In genomic region chr11:45856044-45856468, GRCh38 we compare ENCODE assay signal across 14 cellular contexts. TPM values are rescaled to one million over a fixed set of nuclear protein-coding genes. Genes with fewer than 3 reads are reported as not detected.
A peak's percentile ranks its signal among the peaks of the same experiment; 100 is the strongest.
DNase-seq lines count a peak whose midpoint lies in the region; ATAC-seq and TF ChIP-seq lines count a peak whose summit lies in the region.
"Had no signal": no experiment of that assay in that cellular context is flagged by ENCODE, and none has a peak within 500 bp of the region (broad histone marks: within the 10 kb centered on the region; RNA-seq: fewer than 3 reads in every experiment).

No MANE protein-coding gene starts in this region.

- H4K20me1 ChIP-seq in PC-3 (ENCODE audit: low read length) (0 out of 2 replicates have a peak, but pooled peaks cover 6% of the 10 kb centered on the region), OCI-LY7 (ENCODE audit: insufficient read depth, low read length) (peaks cover 22% of the 10 kb centered on the region)

- no peaks in the 10 kb centered on the region for H3F3A ChIP-seq in PC-3 (ENCODE audit: low read length, unreplicated experiment)

- CTCF ChIA-PET in A673 (lab: Charles Lee) (no interaction called here), PC-3 (lab: Charles Lee) (no interaction called here), OCI-LY7 (lab: Charles Lee; ENCODE audit: unreplicated experiment) (no interaction called here)

- WGBS in adipose tissue, 3 donors = 46 to 77% (median 72%) methylated on average over 6 of the region's 6 CpGs

- intact Hi-C loops in A673 (cut with micrococcal nuclease; ENCODE audit: unreplicated experiment) (loop anchor here (1.0 kb wide), 1 partner anchor 46 kb away; no protein-coding TSS in a partner anchor), sciatic nerve (cut with DNase I) (no loop called here), PC-3 (cut with micrococcal nuclease) (no loop called here), OCI-LY7 (cut with micrococcal nuclease; ENCODE audit: unreplicated experiment) (no loop called here)

- POLR2A ChIA-PET in A673 (lab: Charles Lee; ENCODE audit: low non-redundant PET) = interaction anchor here (1.7 kb wide), 1 partner anchor 10 kb away, joined by 12 read pairs; no protein-coding TSS in a partner anchor
- POLR2A ChIA-PET in PC-3 (lab: Charles Lee; ENCODE audit: unreplicated experiment) = no interaction called here
- POLR2A ChIA-PET in OCI-LY7 (lab: Charles Lee) = no interaction called here

- BruUV-seq in A673 (replicated peaks; lab: Mats Ljungman, UMichigan) (no TSS peak), PC-3 (replicated peaks; lab: Mats Ljungman, UMichigan) (no TSS peak), OCI-LY7 (replicated peaks; lab: Mats Ljungman, UMichigan) (no TSS peak)

- H3K9me3 ChIP-seq in A673 (ENCODE audit: low read depth, low read length, poor library complexity, severe bottlenecking) (no peaks in the 10 kb centered on the region), PC-3 (ENCODE audit: low read length) (no peaks in the 10 kb centered on the region), OCI-LY7 (ENCODE audit: low read length) (no peaks in the 10 kb centered on the region)
- H3K9me3 ChIP-seq: MG63 had no signal

- H3K4me3 ChIP-seq in A673 (ENCODE audit: low read depth, low read length, poor library complexity, severe bottlenecking) (no peak overlapping the region), fibroblast of the aortic adventitia (ENCODE audit: low read depth, low read length) (no peak overlapping the region), PC-3 (ENCODE audit: low read length) (no peak overlapping the region), OCI-LY7 (ENCODE audit: low read depth, low read length, poor library complexity, severe bottlenecking) (no peak overlapping the region)
- H3K4me3 ChIP-seq: MG63 had no signal

- H3K4me1 ChIP-seq in A673 (ENCODE audit: insufficient read depth, low read length, poor library complexity, severe bottlenecking) = peaks cover 54% of the 10 kb centered on the region
- H3K4me1 ChIP-seq in PC-3 (ENCODE audit: insufficient read depth, low read length) = no peaks in the 10 kb centered on the region
- peaks cover 27% of the 10 kb centered on the region for H3K4me1 ChIP-seq in OCI-LY7 (ENCODE audit: insufficient read depth, low read length, poor library complexity, severe bottlenecking)

- H2AFZ ChIP-seq in PC-3 (ENCODE audit: low read length) (no peak overlapping the region), OCI-LY7 (ENCODE audit: low read length) (no peak overlapping the region)

- no peak overlapping the region for H3K9ac ChIP-seq in PC-3 (ENCODE audit: low read length)

- peaks cover 21% of the 10 kb centered on the region for H3K79me2 ChIP-seq in PC-3 (ENCODE audit: low read length)
- peaks cover 41% of the 10 kb centered on the region; the same call in 1 of the 2 replicates for H3K79me2 ChIP-seq in OCI-LY7 (ENCODE audit: insufficient read depth, low read depth, low read length)

- peaks cover 32% of the 10 kb centered on the region for H3K36me3 ChIP-seq in A673 (ENCODE audit: insufficient read depth, low read length, poor library complexity, severe bottlenecking)
- H3K36me3 ChIP-seq in PC-3 (ENCODE audit: low read depth, low read length) = 0 out of 2 replicates have a peak, but pooled peaks cover 4% of the 10 kb centered on the region
- H3K36me3 ChIP-seq in OCI-LY7 (ENCODE audit: insufficient read depth, low read length) = peaks cover 49% of the 10 kb centered on the region

- H3K27ac ChIP-seq in A673 (ENCODE audit: low read depth, low read length, poor library complexity, severe bottlenecking) = peak overlapping the region; percentile 8
- H3K27ac ChIP-seq in adipose tissue (ENCODE audit: low read depth, low read length) = peak overlapping the region; percentile 52
- H3K27ac ChIP-seq in PC-3 (ENCODE audit: low read length) = no peak overlapping the region
- no peak overlapping the region for H3K27ac ChIP-seq in OCI-LY7 (ENCODE audit: low read depth, low read length, poor library complexity, severe bottlenecking)

- DNase-seq in A673 (ENCODE audit: low spot score) = no peak
- DNase-seq in fibroblast of the aortic adventitia (ENCODE audit: low read depth) = peak; percentile 87
- DNase-seq in sciatic nerve (ENCODE audit: low spot score) = no peak
- no peak for DNase-seq in PC-3
- DNase-seq in OCI-LY7 (ENCODE audit: low spot score) = no peak
- no peak for DNase-seq in activated naive CD4-positive, alpha-beta T cell (lab: John Stamatoyannopoulos, UW)
- DNase-seq: activated B cell treated with CpG ODN at 0.5 μM for 24 hours; activated CD8-positive, alpha-beta memory T cell treated with anti-CD3 and anti-CD28 coated beads, Interleukin-2, amount 50 U/mL, for 48 hours; MG63; naive thymus-derived CD4-positive, alpha-beta T cell; small intestine had no signal

- H3K4me2 ChIP-seq in PC-3 (ENCODE audit: low read length) (no peak overlapping the region), OCI-LY7 (ENCODE audit: low read length) (no peak overlapping the region)

- TF ChIP-seq CTCF in A673 (conservative IDR thresholded peaks at IDR 0.05; ENCODE audit: low read depth, low read length) (no peak), fibroblast of the aortic adventitia (IDR thresholded peaks at IDR 0.05; ENCODE audit: insufficient read depth, low read length) (no peak), PC-3 (conservative IDR thresholded peaks at IDR 0.05; ENCODE audit: low read depth, low read length) (no peak), OCI-LY7 (conservative IDR thresholded peaks at IDR 0.05; ENCODE audit: low read length) (no peak)

- ATAC-seq in sciatic nerve = peak; percentile 29
- ATAC-seq in HG03439 (IDR thresholded peaks at IDR 0.05; ENCODE audit: unreplicated experiment) = no peak
- ATAC-seq in PC-3 = no peak
- ATAC-seq: naive thymus-derived CD4-positive, alpha-beta T cell had no signal

- H3K27me3 ChIP-seq in A673 (replicated peaks; ENCODE audit: insufficient read depth, low read depth, low read length, poor library complexity) = no peaks in the 10 kb centered on the region
- no peaks in the 10 kb centered on the region for H3K27me3 ChIP-seq in PC-3 (ENCODE audit: low read length)
- H3K27me3 ChIP-seq: MG63 had no signal

- no peaks in the 10 kb centered on the region for H3K9me2 ChIP-seq in PC-3 (replicated peaks; ENCODE audit: low read length)
- no peaks in the 10 kb centered on the region for H3K9me2 ChIP-seq in OCI-LY7 (ENCODE audit: insufficient read depth, low read length)

RNA-seq across cellular contexts. Expression of gene CRY2, which starts 8.8 kb away (rescaled TPM):
- total RNA-seq in A673 (2021) (46.4 and 47.0 TPM in 2 replicates), fibroblast of the aortic adventitia (ENCODE audit: low replicate concordance) (12.6 and 19.6 TPM in 2 replicates), sciatic nerve (74.2 TPM), PC-3 (2014; rRNA removed) (9.5 and 12.4 TPM in 2 replicates), OCI-LY7 (2022) (24.6 and 27.2 TPM in 2 replicates)
- polyA plus RNA-seq in adipose tissue = 10 to 100 TPM; 14.8 to 60.8 (median 16.2) TPM
- total RNA-seq in OCI-LY7 (2014; rRNA removed; shearing (Covaris generic)) = 19.2 and 24.5 TPM in 2 replicates

RNA-seq across cellular contexts. Expression of gene MAPK8IP1, which starts 29.4 kb away (rescaled TPM):
- total RNA-seq in A673 (2021) = 46.0 and 46.2 TPM in 2 replicates
- polyA plus RNA-seq in adipose tissue = 10 to 100 TPM in 1 of 3 donors, 1 to 10 TPM in 2; 3.4 to 36.6 (median 3.6) TPM
- total RNA-seq in fibroblast of the aortic adventitia (ENCODE audit: low replicate concordance) = 8.0 and 8.1 TPM in 2 replicates
- total RNA-seq in sciatic nerve = 285 TPM
- total RNA-seq in PC-3 (2014; rRNA removed) = 7.1 and 10.5 TPM in 2 replicates
- 2.2 and 2.9 TPM in 2 replicates for total RNA-seq in OCI-LY7 (2014; rRNA removed; shearing (Covaris generic))
- total RNA-seq in OCI-LY7 (2022) = 1.5 and 2.2 TPM in 2 replicates
- polyA plus RNA-seq: naive thymus-derived CD4-positive, alpha-beta T cell had no signal

RNA-seq across cellular contexts. Expression of gene FREY1, which starts 51.0 kb away (rescaled TPM):
- total RNA-seq in A673 (2021) (3.3 and 3.8 TPM in 2 replicates), fibroblast of the aortic adventitia (ENCODE audit: low replicate concordance) (1.6 TPM in 1 of 2 replicates, not detected in the other), sciatic nerve (not detected), PC-3 (2014; rRNA removed) (0.15 and 2.1 TPM in 2 replicates), OCI-LY7 (2022) (3.7 and 4.3 TPM in 2 replicates)
- under 1 TPM in 1 of 3 donors, not detected in 2; 0.10 TPM for polyA plus RNA-seq in adipose tissue
- 2.4 and 3.3 TPM in 2 replicates for total RNA-seq in OCI-LY7 (2014; rRNA removed; shearing (Covaris generic))
- total RNA-seq: kidney epithelial cell had no signal
- polyA plus RNA-seq: naive thymus-derived CD4-positive, alpha-beta T cell had no signal

RNA-seq across cellular contexts. Expression of gene SLC35C1, which starts 51.1 kb away (rescaled TPM):
- total RNA-seq in A673 (2021) = 25.7 and 32.5 TPM in 2 replicates
- 10 to 100 TPM; 10.4 to 52.0 (median 15.4) TPM for polyA plus RNA-seq in adipose tissue
- total RNA-seq in fibroblast of the aortic adventitia (ENCODE audit: low replicate concordance) = 2.7 and 6.2 TPM in 2 replicates
- 12.0 TPM for total RNA-seq in sciatic nerve
- total RNA-seq in PC-3 (2014; rRNA removed) = 9.5 and 13.5 TPM in 2 replicates
- total RNA-seq in OCI-LY7 (2014; rRNA removed; shearing (Covaris generic)) = 2.1 and 3.3 TPM in 2 replicates
- total RNA-seq in OCI-LY7 (2022) = 7.9 and 9.2 TPM in 2 replicates

Comparison
In these comparisons a context has a peak if more than half of its experiments do, and no peak if none do; other contexts are left out.
1. H3K27ac ChIP-seq: peak in A673 (single experiment) and adipose tissue (single experiment); none in PC-3 (single experiment) and OCI-LY7 (single experiment).